Comparison of ENCODE assay signal across 16 cellular contexts in the genomic region with DNA sequence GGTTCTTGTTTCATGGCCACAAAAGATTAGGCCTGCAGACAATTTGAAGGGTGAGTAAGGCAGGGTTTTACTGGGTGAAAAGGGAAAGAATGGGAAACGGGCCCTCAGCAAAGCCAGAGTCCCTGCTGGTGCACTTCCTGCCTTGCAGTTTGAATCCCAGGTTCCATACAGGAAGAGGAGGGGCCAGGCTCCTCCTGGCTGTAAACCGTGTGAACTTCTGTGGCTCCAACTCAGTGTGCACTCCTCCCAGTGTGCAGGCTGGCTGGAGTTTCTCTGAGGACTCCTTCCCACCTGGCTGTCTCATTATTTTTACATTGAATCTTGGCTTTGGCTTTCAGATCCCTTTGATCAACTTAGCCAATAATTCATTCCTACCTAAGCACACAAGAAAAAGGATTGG.
A peak's percentile ranks its signal among the peaks of the same experiment; 100 is the strongest.
DNase-seq lines count a peak whose midpoint lies in the region; ATAC-seq, FAIRE-seq and TF ChIP-seq lines count a peak whose summit lies in the region.
"Had no signal": no experiment of that assay in that cellular context is flagged by ENCODE, and none has a peak within 500 bp of the region (broad histone marks: within the 10 kb centered on the region; RNA-seq: fewer than 3 reads in every experiment).

No MANE protein-coding gene starts in this region.

- no peak overlapping the region for H3K27ac ChIP-seq in mammary epithelial cell (ENCODE audit: insufficient read depth, low read depth, low read length)
- no peak overlapping the region for H3K27ac ChIP-seq in K562 (ENCODE audit: extremely low read depth, low read depth, low read length)
- no peak overlapping the region for H3K27ac ChIP-seq in upper lobe of right lung
- H3K27ac ChIP-seq: A549 had no signal

- H3K4me3 ChIP-seq in mammary epithelial cell (replicated peaks in 1 of 3; ENCODE audit: insufficient read depth in 1 of 3, low read depth in 2 of 3, low read length in 3 of 3): no peak overlapping the region
- H3K4me3 ChIP-seq in HFF-Myc (replicated peaks; ENCODE audit: low read depth, low read length): no peak overlapping the region
- H3K4me3 ChIP-seq in K562: no peak overlapping the region
- no peak overlapping the region for H3K4me3 ChIP-seq in upper lobe of right lung
- H3K4me3 ChIP-seq: A549 had no signal

- H3K36me3 ChIP-seq in mammary epithelial cell (ENCODE audit: insufficient read depth, low read length) (no peaks in the 10 kb centered on the region), K562 (ENCODE audit: control insufficient read depth, insufficient read depth, low read length) (no peaks in the 10 kb centered on the region), upper lobe of right lung (no peaks in the 10 kb centered on the region)

- 0 out of 4 replicates have a peak, but pooled peaks of 1 of the 2 experiments have one; percentile 8 for TF ChIP-seq RAD21 in K562 (CRISPR knock-in tag; conservative IDR thresholded peaks at IDR 0.05 in 1 of 2, IDR thresholded peaks at IDR 0.05 in 1 of 2)

- no peak for FAIRE-seq in K562 (lab: Jason Lieb, UNC)
- FAIRE-seq: A549 had no signal

- intact Hi-C loops in mammary epithelial cell (cut with micrococcal nuclease) (loop anchor here (10.0 kb wide), 1 partner anchor 418 kb away; no protein-coding TSS in a partner anchor), MCF 10A (cut with micrococcal nuclease) (no loop called here), K562 (cut with micrococcal nuclease) (no loop called here), upper lobe of right lung (cut with DNase I) (no loop called here)

- POLR2A ChIA-PET in MCF 10A (lab: Yijun Ruan, JAX) (interaction anchor here (0.7 kb wide), 1 partner anchor 46 kb away, joined by 3 read pairs; no protein-coding TSS in a partner anchor), K562 (lab: Yijun Ruan, JAX) (no interaction called here)

- H3K27me3 Mint-ChIP-seq in MCF 10A (ENCODE audit: insufficient read depth, unreplicated experiment): no peaks in the 10 kb centered on the region
- H3K27me3 Mint-ChIP-seq: T-cell had no signal

- peak; percentile 64 for ATAC-seq in K562
- ATAC-seq in upper lobe of right lung: peak; percentile 23
- ATAC-seq in GM21786 (IDR thresholded peaks at IDR 0.05; ENCODE audit: unreplicated experiment): no peak
- ATAC-seq: T-cell had no signal

- H4K20me1 ChIP-seq in mammary epithelial cell (ENCODE audit: insufficient read depth, low read length) (no peaks in the 10 kb centered on the region), K562 (replicated peaks; ENCODE audit: control insufficient read depth, insufficient read depth, low read length) (no peaks in the 10 kb centered on the region)

- peak overlapping the region; percentile 69 for H2AFZ ChIP-seq in mammary epithelial cell (ENCODE audit: low read depth, low read length)
- 0 out of 2 replicates have a peak overlapping the region, but pooled peaks have one; percentile 32 for H2AFZ ChIP-seq in K562 (ENCODE audit: low read depth, low read length)

- DNase-seq in mammary epithelial cell (no peak), MCF 10A (ENCODE audit: unreplicated experiment) (no peak), HFF-Myc (ENCODE audit: extremely low read depth, low read depth) (no peak), K562 (ENCODE audit: extremely low read depth in 1 of 4, low spot score in 3 of 4) (peak in 1 of 4 experiments; percentile 14), upper lobe of right lung (no peak), NCI-H2029 (lab: John Stamatoyannopoulos, UW) (no peak), NCI-H1105 treated with DMSO at 0.1 percent for 48 hours (lab: John Stamatoyannopoulos, UW) (no peak)
- DNase-seq: C1 segment of cervical spinal cord, GOT3, NCI-H146, NCI-H2081 treated with DMSO at 0.1 percent for 48 hours, NCI-H524, SK-N-SH, T-cell had no signal

- TF ChIP-seq POLR2A in K562 (conservative IDR thresholded peaks at IDR 0.05): no peak

- no peak for TF ChIP-seq EP300 in K562 (IDR thresholded peaks at IDR 0.05; ENCODE audit: low read length)

- H3K9me3 Mint-ChIP-seq in MCF 10A (ENCODE audit: unreplicated experiment): no peaks in the 10 kb centered on the region

- no peaks in the 10 kb centered on the region for H3K4me1 ChIP-seq in mammary epithelial cell (ENCODE audit: insufficient read depth, low read length)
- no peaks in the 10 kb centered on the region for H3K4me1 ChIP-seq in K562 (replicated peaks in 1 of 2; ENCODE audit: control insufficient read depth in 2 of 2, insufficient read depth in 2 of 2, low read length in 2 of 2)
- H3K4me1 ChIP-seq in upper lobe of right lung: no peaks in the 10 kb centered on the region
- H3K4me1 ChIP-seq: A549 had no signal

- H3K9ac ChIP-seq in mammary epithelial cell (ENCODE audit: insufficient read depth, low read length): no peak overlapping the region
- H3K9ac ChIP-seq in K562 (ENCODE audit: insufficient read depth in 1 of 2, low read depth in 2 of 2, low read length in 2 of 2): no peak overlapping the region
- H3K9ac ChIP-seq: SK-N-SH had no signal

- no peak overlapping the region for H3K27ac Mint-ChIP-seq in MCF 10A (ENCODE audit: low read depth, unreplicated experiment)
- H3K27ac Mint-ChIP-seq: T-cell had no signal

- no peaks in the 10 kb centered on the region for H3K9me1 ChIP-seq in K562 (ENCODE audit: control insufficient read depth, insufficient read depth, low read length)

- peaks cover 3% of the 10 kb centered on the region for H3K9me3 ChIP-seq in mammary epithelial cell (replicated peaks; ENCODE audit: insufficient read depth, low read length)
- no peaks in the 10 kb centered on the region for H3K9me3 ChIP-seq in K562 (replicated peaks; ENCODE audit: control insufficient read depth, insufficient read depth, low read depth, low read length)
- H3K9me3 ChIP-seq in upper lobe of right lung: peaks cover 11% of the 10 kb centered on the region
- H3K9me3 ChIP-seq: A549, SK-N-SH had no signal

- dilution Hi-C loops in mammary epithelial cell (cut with HindIII; ENCODE audit: low sequenced_read_pairs): no loop called here

- no TSS peak for BruUV-seq in mammary epithelial cell (replicated peaks; lab: Mats Ljungman, UMichigan)
- no TSS peak for BruUV-seq in MCF 10A (replicated peaks; lab: Mats Ljungman, UMichigan)
- BruUV-seq in K562 (replicated peaks; lab: Mats Ljungman, UMichigan): no TSS peak

- H3K36me3 Mint-ChIP-seq in MCF 10A (ENCODE audit: insufficient read depth, unreplicated experiment): no peaks in the 10 kb centered on the region
- H3K36me3 Mint-ChIP-seq: T-cell had no signal

- no peak overlapping the region for H3K4me3 Mint-ChIP-seq in MCF 10A (ENCODE audit: unreplicated experiment)
- H3K4me3 Mint-ChIP-seq: T-cell had no signal

- H3K27me3 ChIP-seq in mammary epithelial cell (ENCODE audit: insufficient read depth, low read length) (no peaks in the 10 kb centered on the region), K562 (ENCODE audit: control insufficient read depth in 2 of 2, insufficient read depth in 2 of 2, low read length in 2 of 2) (peaks cover 0 to 3% of the 10 kb centered on the region in 2 experiments; a peak in 2 of 5 replicates), upper lobe of right lung (no peaks in the 10 kb centered on the region)

- in situ Hi-C loops in mammary epithelial cell (cut with MboI; ENCODE audit: low sequenced_read_pairs in 2 of 2): no loop called here
- in situ Hi-C loops in K562 (cut with MboI): no loop called here

- TF ChIP-seq CTCF in mammary epithelial cell (conservative IDR thresholded peaks at IDR 0.05 in 1 of 2, IDR thresholded peaks at IDR 0.05 in 1 of 2; ENCODE audit: extremely low read depth in 1 of 2, insufficient read depth in 1 of 2, low read depth in 1 of 2, low read length in 2 of 2) (no peak), MCF 10A (IDR thresholded peaks at IDR 0.05; ENCODE audit: unreplicated experiment) (no peak), HFF-Myc (IDR thresholded peaks at IDR 0.05; ENCODE audit: low read depth, low read length, missing control alignments) (peak; percentile 9), K562 (IDR thresholded peaks at IDR 0.05 in 2 of 3, conservative IDR thresholded peaks at IDR 0.05 in 1 of 3; ENCODE audit: insufficient read depth in 2 of 3, low read depth in 1 of 3, low read length in 3 of 3) (no peak), upper lobe of right lung (IDR thresholded peaks at IDR 0.05) (no peak)

- CTCF ChIA-PET in mammary epithelial cell (lab: Charles Lee; ENCODE audit: low non-redundant PET): no interaction called here
- CTCF ChIA-PET in MCF 10A (lab: Yijun Ruan, JAX): no interaction called here
- CTCF ChIA-PET in K562 (lab: Yijun Ruan, JAX; ENCODE audit: low intra/inter-chr PET ratio): no interaction called here

- no peaks in the 10 kb centered on the region for H3K4me1 Mint-ChIP-seq in MCF 10A (ENCODE audit: insufficient read depth, unreplicated experiment)
- H3K4me1 Mint-ChIP-seq: T-cell had no signal

- 55% methylated on average over 2 of the region's 2 CpGs for WGBS in mammary epithelial cell (ENCODE audit: low coverage, missing lambda C conversion rate)
- 0% methylated on average over 2 of the region's 2 CpGs for WGBS in K562 (ENCODE audit: insufficient coverage, low coverage, missing lambda C conversion rate)

- H3K79me2 ChIP-seq in mammary epithelial cell (ENCODE audit: insufficient read depth, low read length) (no peaks in the 10 kb centered on the region), K562 (ENCODE audit: control insufficient read depth, insufficient read depth, low read length) (no peaks in the 10 kb centered on the region)

- H3K4me2 ChIP-seq in mammary epithelial cell (ENCODE audit: insufficient read depth, low read depth, low read length) (no peak overlapping the region), K562 (ENCODE audit: insufficient read depth, low read length) (no peak overlapping the region; the same call in 1 of the 2 replicates)
- H3K4me2 ChIP-seq: A549, SK-N-SH had no signal

TF ChIP-seq in K562, 482 proteins besides CTCF, POLR2A, EP300 and RAD21:
- TF ChIP-seq ZNF436 (CRISPR knock-in tag; IDR thresholded peaks at IDR 0.05) (no peak), KHSRP (IDR thresholded peaks at IDR 0.05) (no peak)
